In genomic region chr5:125257997-125258396, GRCh38 we compare ENCODE assay signal across 13 cellular contexts.
"Had no signal": no experiment of that assay in that cellular context is flagged by ENCODE, and none has a peak within 500 bp of the region (broad histone marks: within the 10 kb centered on the region; RNA-seq: fewer than 3 reads in every experiment).

No MANE protein-coding gene starts in this region.

- H3K9me3 ChIP-seq: adrenal gland, uterus had no signal

- H3K27ac Mint-ChIP-seq: activated CD4-positive, alpha-beta T cell treated with anti-CD3 and anti-CD28 coated beads, Interleukin-2, amount 10 ng/mL, durations not matched to agents 24 days and 14 days; activated T-helper 2 cell treated with anti-CD3 and anti-CD28 coated beads, Interferon-gamma antibody, Interleukin-2, Interleukin-4, amounts not matched to agents 10 μg/mL and 5 μg/mL and 100 μg/mL, durations not matched to agents 14 hours and 24 hours and 36 hours; memory B cell had no signal

- H3K27me3 ChIP-seq: adrenal gland, heart left ventricle, tibial artery, uterus had no signal

- H3K27ac ChIP-seq: adrenal gland, tibial artery, uterus had no signal

- DNase-seq: activated CD4-positive, alpha-beta T cell treated with anti-CD3 and anti-CD28 coated beads, Interleukin-2, amount 10 ng/mL, durations not matched to agents 24 days and 14 days; activated CD8-positive, alpha-beta memory T cell treated with anti-CD3 and anti-CD28 coated beads for 24 hours; activated naive CD4-positive, alpha-beta T cell treated with anti-CD3 and anti-CD28 coated beads, Interleukin-2, amount 50 U/mL, for 16 hours; adrenal gland; cortex of kidney; effector CD8-positive, alpha-beta T cell; tibial artery; uterus had no signal

- H3K4me1 ChIP-seq: adrenal gland, tibial artery, uterus had no signal

- H3K36me3 ChIP-seq: adrenal gland, heart left ventricle, tibial artery, uterus had no signal

- H3K27me3 Mint-ChIP-seq: activated CD4-positive, alpha-beta T cell treated with anti-CD3 and anti-CD28 coated beads, Interleukin-2, amount 10 ng/mL, durations not matched to agents 24 days and 14 days; central memory CD8-positive, alpha-beta T cell; memory B cell had no signal

- H3K4me3 ChIP-seq: adrenal gland, tibial artery, uterus had no signal

- H3K4me1 Mint-ChIP-seq: activated CD4-positive, alpha-beta T cell treated with anti-CD3 and anti-CD28 coated beads, Interleukin-2, amount 10 ng/mL, durations not matched to agents 24 days and 14 days; central memory CD8-positive, alpha-beta T cell; memory B cell had no signal

- H3K4me3 Mint-ChIP-seq: activated CD4-positive, alpha-beta T cell treated with anti-CD3 and anti-CD28 coated beads, Interleukin-2, amount 10 ng/mL, durations not matched to agents 24 days and 14 days; central memory CD8-positive, alpha-beta T cell; memory B cell; nephron had no signal
